8 cellular contexts compared by ENCODE assay signal in the genomic region with DNA sequence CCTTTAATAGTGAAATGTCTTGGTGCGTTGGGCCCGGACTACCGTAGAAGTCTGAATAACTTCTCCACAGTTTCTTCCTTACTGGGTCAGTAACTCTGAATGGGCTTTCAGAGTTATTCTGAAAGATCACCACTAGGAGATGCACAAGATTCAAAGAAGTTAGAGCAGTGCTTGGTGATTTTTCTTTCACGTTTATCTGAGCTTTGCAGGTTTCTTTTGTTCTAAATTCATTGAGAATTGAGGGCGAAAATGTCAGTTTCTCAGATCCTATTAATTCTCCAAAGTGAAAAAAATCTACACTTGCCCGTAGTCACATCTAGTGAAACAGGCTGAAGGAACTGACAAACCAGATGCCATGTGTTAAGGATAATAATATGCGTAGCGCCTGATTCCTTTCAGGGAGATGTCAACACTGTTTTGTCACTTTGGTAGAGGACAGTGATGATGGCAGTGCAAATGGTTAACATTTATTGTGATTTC.
A peak's percentile ranks its signal among the peaks of the same experiment; 100 is the strongest.
DNase-seq lines count a peak whose midpoint lies in the region; ATAC-seq and TF ChIP-seq lines count a peak whose summit lies in the region.

No MANE protein-coding gene starts in this region.

- no peaks in the 10 kb centered on the region for H3K4me1 ChIP-seq in CD8-positive, alpha-beta T cell (ENCODE audit: insufficient read depth, low read length)

- H3K9me3 ChIP-seq in CD8-positive, alpha-beta T cell (ENCODE audit: low read length) = no peaks in the 10 kb centered on the region

- H3K4me3 Mint-ChIP-seq in CD8-positive, alpha-beta T cell = no peak overlapping the region
- no peak overlapping the region for H3K4me3 Mint-ChIP-seq in T-cell

- no peaks in the 10 kb centered on the region for H3K27me3 ChIP-seq in CD8-positive, alpha-beta T cell (ENCODE audit: insufficient read depth, low read length)

- POLR2A ChIA-PET in CD8-positive, alpha-beta T cell (lab: Charles Lee) = interaction anchor here (0.7 to 1.5 kb wide), 6 partner anchors 132 to 418 kb away, joined by 3 to 9 read pairs (median 4); no protein-coding TSS in a partner anchor
- POLR2A ChIA-PET in T-cell (lab: Charles Lee) = no interaction called here

- CTCF ChIA-PET in CD8-positive, alpha-beta T cell (lab: Charles Lee) = interaction anchor here (0.6 to 11.8 kb wide), 63 partner anchors 8 to 510 kb away, joined by 3 to 361 read pairs (median 5); no protein-coding TSS in a partner anchor
- CTCF ChIA-PET in T-cell (lab: Charles Lee) = interaction anchor here (0.6 to 6.3 kb wide), 40 partner anchors 11 to 1419 kb away, joined by 3 to 124 read pairs (median 5); no protein-coding TSS in a partner anchor

- no peaks in the 10 kb centered on the region for H3K9me3 Mint-ChIP-seq in CD8-positive, alpha-beta T cell
- no peaks in the 10 kb centered on the region for H3K9me3 Mint-ChIP-seq in T-cell

- H3K27me3 Mint-ChIP-seq in CD8-positive, alpha-beta T cell (ENCODE audit: low read depth) = peaks cover 3% of the 10 kb centered on the region
- H3K27me3 Mint-ChIP-seq in T-cell = peaks cover 4 to 7% of the 10 kb centered on the region in 2 donors

- intact Hi-C loops in CD8-positive, alpha-beta T cell (cut with DNase I, micrococcal nuclease) = loop anchor here (1.0 to 10.0 kb wide), 7 partner anchors 18 to 463 kb away; no protein-coding TSS in a partner anchor

- H3K27ac ChIP-seq in CD8-positive, alpha-beta T cell (ENCODE audit: low read depth, low read length) = no peak overlapping the region

- ATAC-seq in CD8-positive, alpha-beta T cell = peak; percentile 57
- ATAC-seq in GM19463 (IDR thresholded peaks at IDR 0.05; ENCODE audit: unreplicated experiment) (peak; percentile 47), T-cell (replicated peaks in 1 of 4) (peak; percentile 60 to 82 (median 76)), omental fat pad (ENCODE audit: low FRiP score) (peak; percentile 64), HG02623 (IDR thresholded peaks at IDR 0.05; ENCODE audit: unreplicated experiment) (no peak), HG03097 (IDR thresholded peaks at IDR 0.05; ENCODE audit: low FRiP score, unreplicated experiment) (no peak)

- TF ChIP-seq CTCF in CD8-positive, alpha-beta T cell (IDR thresholded peaks at IDR 0.05) = peak; percentile 94
- TF ChIP-seq CTCF in fibroblast of villous mesenchyme (IDR thresholded peaks at IDR 0.05; ENCODE audit: insufficient read depth, low read depth, low read length) = peak; percentile 96
- TF ChIP-seq CTCF in omental fat pad (IDR thresholded peaks at IDR 0.05) = peak in 2 of 3 donors; percentile 78 to 92

- no peaks in the 10 kb centered on the region for H3K36me3 ChIP-seq in CD8-positive, alpha-beta T cell (ENCODE audit: insufficient read depth, low read length)

- DNase-seq in CD8-positive, alpha-beta T cell = no peak
- DNase-seq in NCI-H146 treated with DMSO at 0.1 percent for 48 hours (lab: John Stamatoyannopoulos, UW; ENCODE audit: unreplicated experiment) (peak; percentile 62), T-cell (peak in 1 of 34 experiments; percentile 18), fibroblast of villous mesenchyme (ENCODE audit: low read depth) (peak; percentile 74), omental fat pad (ENCODE audit: low spot score) (no peak)

- H3K36me3 Mint-ChIP-seq in CD8-positive, alpha-beta T cell = no peaks in the 10 kb centered on the region
- no peaks in the 10 kb centered on the region for H3K36me3 Mint-ChIP-seq in T-cell

- peaks cover 15% of the 10 kb centered on the region for H3K4me1 Mint-ChIP-seq in CD8-positive, alpha-beta T cell (ENCODE audit: low read depth)
- H3K4me1 Mint-ChIP-seq in T-cell = peaks cover 8 to 14% (median 10%) of the 10 kb centered on the region in 3 donors

- no peak overlapping the region for H3K4me3 ChIP-seq in CD8-positive, alpha-beta T cell (ENCODE audit: low read depth, low read length)
- no peak overlapping the region for H3K4me3 ChIP-seq in fibroblast of villous mesenchyme (ENCODE audit: low read depth, low read length)

- no peak overlapping the region for H3K27ac Mint-ChIP-seq in CD8-positive, alpha-beta T cell
- peak overlapping the region in 1 of 2 donors; percentile 64 for H3K27ac Mint-ChIP-seq in T-cell

Comparison
In these comparisons a context has a peak if more than half of its experiments do, and no peak if none do; other contexts are left out.
1. ATAC-seq: peak in CD8-positive, alpha-beta T cell (single experiment), GM19463 (single experiment), T-cell (4 of 4) and omental fat pad (single experiment); none in HG02623 (single experiment) and HG03097 (single experiment).
2. DNase-seq: peak in NCI-H146 treated with DMSO at 0.1 percent for 48 hours (single experiment) and fibroblast of villous mesenchyme (single experiment); none in CD8-positive, alpha-beta T cell (0 of 7) and omental fat pad (single experiment).
3. Peak in every context shown above with its lines, with median percentiles within 50 percentile points of each other: CTCF ChIP-seq.